26 cellular contexts compared by ENCODE assay signal in genomic region chr7:53500076-53500475, GRCh38.
"Had no signal": no experiment of that assay in that cellular context is flagged by ENCODE, and none has a peak within 500 bp of the region (broad histone marks: within the 10 kb centered on the region; RNA-seq: fewer than 3 reads in every experiment).

No MANE protein-coding gene starts in this region.

- H3K9ac ChIP-seq: KMS-11 had no signal

- H3K36me3 ChIP-seq: MG63 had no signal

- H3K36me3 Mint-ChIP-seq: activated CD4-positive, alpha-beta memory T cell treated with anti-CD3 and anti-CD28 coated beads for 36 hours; activated naive CD8-positive, alpha-beta T cell; brain had no signal

- H3K4me1 Mint-ChIP-seq: activated CD4-positive, alpha-beta T cell treated with anti-CD3 and anti-CD28 coated beads, Interleukin-2, amount 10 ng/mL, durations not matched to agents 7 days and 5 days; activated T-helper 17 cell treated with anti-CD3 and anti-CD28 coated beads, Interleukin-2, amount 50 U/mL, for 72 hours; T-helper 17 cell had no signal

- H3K27ac ChIP-seq: KMS-11, VCaP had no signal

- ATAC-seq: activated T-helper 17 cell treated with anti-CD3 and anti-CD28 coated beads, Interleukin-2, amount 50 U/mL, for 72 hours; PC-3; T-helper 17 cell had no signal

- H3K4me3 ChIP-seq: MG63 had no signal

- H3K4me2 ChIP-seq: KMS-11 had no signal

- H3K27me3 Mint-ChIP-seq: activated CD4-positive, alpha-beta memory T cell treated with anti-CD3 and anti-CD28 coated beads for 36 hours; activated CD4-positive, alpha-beta T cell treated with anti-CD3 and anti-CD28 coated beads, Interleukin-2, amount 10 ng/mL, durations not matched to agents 7 days and 5 days; activated naive CD8-positive, alpha-beta T cell; activated T-helper 17 cell treated with anti-CD3 and anti-CD28 coated beads, Interleukin-2, amount 50 U/mL, for 72 hours; brain; T-helper 17 cell had no signal

- H3K4me3 Mint-ChIP-seq: activated CD4-positive, alpha-beta memory T cell treated with anti-CD3 and anti-CD28 coated beads for 36 hours; activated CD4-positive, alpha-beta T cell treated with anti-CD3 and anti-CD28 coated beads, Interleukin-2, amount 10 ng/mL, durations not matched to agents 7 days and 5 days; activated naive CD4-positive, alpha-beta T cell treated with anti-CD3 and anti-CD28 coated beads for 36 hours; activated naive CD8-positive, alpha-beta T cell; activated T-helper 17 cell treated with anti-CD3 and anti-CD28 coated beads, Interleukin-2, amount 50 U/mL, for 72 hours; brain; T-helper 17 cell had no signal

- H3K27me3 ChIP-seq: MG63 had no signal

- H3K9me3 ChIP-seq: MG63 had no signal

- DNase-seq: activated CD4-positive, alpha-beta memory T cell treated with anti-CD3 and anti-CD28 coated beads for 36 hours; activated CD4-positive, alpha-beta T cell treated with anti-CD3 and anti-CD28 coated beads, Interleukin-2, amount 10 ng/mL, durations not matched to agents 7 days and 5 days; activated CD4-positive, CD25-positive, alpha-beta regulatory T cell; activated CD8-positive, alpha-beta memory T cell treated with anti-CD3 and anti-CD28 coated beads for 24 hours; activated gamma-delta T cell; activated naive CD4-positive, alpha-beta T cell treated with anti-CD3 and anti-CD28 coated beads for 36 hours; activated T-cell treated with anti-CD3 and anti-CD28 coated beads, Interleukin-2, amount 50 U/mL, for 48 hours; amygdala; cerebellar nuclear complex; MG63; MV-4-11; NCI-H1092 treated with DMSO at 0.1 percent for 48 hours; NCI-H1417 treated with DMSO at 0.1 percent for 48 hours; NCI-H1694; NCI-H2029 treated with DMSO at 0.1 percent for 48 hours; NCI-H226; NCI-H524; PC-3; SIG-M5; T-helper 17 cell; T-helper 9 cell had no signal

- H3K27ac Mint-ChIP-seq: activated CD4-positive, alpha-beta memory T cell treated with anti-CD3 and anti-CD28 coated beads for 36 hours; activated CD4-positive, alpha-beta T cell treated with anti-CD3 and anti-CD28 coated beads, Interleukin-2, amount 10 ng/mL, durations not matched to agents 7 days and 5 days; activated naive CD4-positive, alpha-beta T cell treated with anti-CD3 and anti-CD28 coated beads for 36 hours; activated naive CD8-positive, alpha-beta T cell; activated T-helper 17 cell treated with anti-CD3 and anti-CD28 coated beads, Interleukin-2, amount 50 U/mL, for 72 hours; brain; T-helper 17 cell had no signal

- H3K9me3 Mint-ChIP-seq: activated T-helper 17 cell treated with anti-CD3 and anti-CD28 coated beads, Interleukin-2, amount 50 U/mL, for 72 hours had no signal
